ENCODE assay signal across 24 cellular contexts in the genomic region with DNA sequence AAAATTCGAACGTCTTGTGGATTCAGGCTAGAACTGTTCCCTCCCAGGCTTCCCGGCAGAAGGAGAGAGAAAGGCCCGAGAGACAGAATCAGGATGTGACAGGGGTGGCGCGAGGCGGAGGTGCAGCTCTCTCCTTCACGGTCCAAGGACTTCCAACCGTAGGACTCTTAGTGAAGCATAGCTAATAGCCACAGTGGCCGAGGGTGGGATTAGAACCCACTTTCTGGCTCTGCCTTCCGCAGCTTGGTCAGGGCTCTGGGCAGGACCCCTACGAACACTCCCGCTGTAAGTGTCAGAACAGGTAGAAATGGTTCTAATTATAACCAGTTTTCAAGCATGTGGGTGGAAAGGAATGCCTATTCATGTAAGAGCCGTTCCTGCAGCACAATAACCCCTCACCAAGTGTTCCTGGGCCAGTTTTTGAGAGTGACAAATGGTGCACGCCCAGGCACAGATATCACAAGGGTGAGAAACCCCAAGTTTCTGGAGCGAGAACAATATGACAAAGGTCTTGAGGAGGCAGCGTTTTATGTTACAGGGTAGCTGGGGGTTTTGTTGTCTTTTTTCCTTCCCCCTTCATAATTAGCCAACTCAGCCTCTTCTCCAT.
DNase-seq lines count a peak whose midpoint lies in the region; ATAC-seq and TF ChIP-seq lines count a peak whose summit lies in the region.
"Had no signal": no experiment of that assay in that cellular context is flagged by ENCODE, and none has a peak within 500 bp of the region (broad histone marks: within the 10 kb centered on the region; RNA-seq: fewer than 3 reads in every experiment).

No MANE protein-coding gene starts in this region.

- peaks cover 8% of the 10 kb centered on the region for H3K9me3 Mint-ChIP-seq in MCF 10A (ENCODE audit: unreplicated experiment)
- H3K9me3 Mint-ChIP-seq: stimulated activated naive CD8-positive, alpha-beta T cell treated with anti-CD3 and anti-CD28 coated beads, Interleukin-15, Interleukin-2, amounts not matched to agents 100 ng/mL and 50 ng/mL, for 24 hours had no signal

- POLR2A ChIA-PET in MCF 10A (lab: Yijun Ruan, JAX) = interaction anchor here (0.7 kb wide), 1 partner anchor 298 kb away, joined by 3 read pairs; no protein-coding TSS in a partner anchor

- H2BK5ac ChIP-seq in mesenchymal stem cell (ENCODE audit: low read depth, low read length, poor library complexity, severe bottlenecking) = peak overlapping the region; percentile 3

- peaks cover 53% of the 10 kb centered on the region for H3K27me3 Mint-ChIP-seq in MCF 10A (ENCODE audit: insufficient read depth, unreplicated experiment)

- no peak overlapping the region for H3K4ac ChIP-seq in mesenchymal stem cell (ENCODE audit: low read depth in 1 of 2, low read length in 2 of 2)

- no TSS peak for BruUV-seq in MCF 10A (replicated peaks; lab: Mats Ljungman, UMichigan)

- ATAC-seq in Right ventricle myocardium inferior = no peak
- no peak for ATAC-seq in left ventricle myocardium superior
- ATAC-seq: gastrocnemius medialis, PC-3, T-helper 17 cell, upper lobe of right lung had no signal

- H3K4me1 ChIP-seq in breast epithelium = peaks cover 0 to 13% of the 10 kb centered on the region in 2 donors
- H3K4me1 ChIP-seq in mesenchymal stem cell (ENCODE audit: control insufficient read depth, insufficient read depth, low read depth, low read length) = no peaks in the 10 kb centered on the region
- H3K4me1 ChIP-seq: gastrocnemius medialis, left ventricle myocardium inferior, pancreas, sigmoid colon, SJSA1, upper lobe of right lung had no signal

- no peak overlapping the region for H3K18ac ChIP-seq in mesenchymal stem cell (ENCODE audit: low read depth in 1 of 2, low read length in 2 of 2)

- no peak overlapping the region for H4K91ac ChIP-seq in mesenchymal stem cell (ENCODE audit: low read length)

- H3K36me3 Mint-ChIP-seq in MCF 10A (ENCODE audit: insufficient read depth, unreplicated experiment) = no peaks in the 10 kb centered on the region

- H3K9ac ChIP-seq in mesenchymal stem cell (ENCODE audit: low read length) = no peak overlapping the region

- H3K27ac ChIP-seq in breast epithelium (peak overlapping the region; percentile 75 to 78), mesenchymal stem cell (ENCODE audit: low read length, poor library complexity, severe bottlenecking) (no peak overlapping the region)
- H3K27ac ChIP-seq: C4-2B, gastrocnemius medialis, left ventricle myocardium inferior, pancreas, sigmoid colon, SJSA1, upper lobe of right lung had no signal

- no peak overlapping the region for H2BK12ac ChIP-seq in mesenchymal stem cell (ENCODE audit: low read length in 2 of 2)

- no peak for TF ChIP-seq POLR2A in breast epithelium (IDR thresholded peaks at IDR 0.05)

- TF ChIP-seq CTCF in breast epithelium (IDR thresholded peaks at IDR 0.05) (no peak), MCF 10A (IDR thresholded peaks at IDR 0.05; ENCODE audit: unreplicated experiment) (no peak)

- no peak overlapping the region for H3K14ac ChIP-seq in mesenchymal stem cell (ENCODE audit: low read length in 2 of 2)

- H3K36me3 ChIP-seq in breast epithelium = no peaks in the 10 kb centered on the region
- no peaks in the 10 kb centered on the region for H3K36me3 ChIP-seq in mesenchymal stem cell (ENCODE audit: control insufficient read depth in 1 of 2, insufficient read depth in 2 of 2, low read depth in 1 of 2, low read length in 2 of 2)
- H3K36me3 ChIP-seq: gastrocnemius medialis, left ventricle myocardium inferior, pancreas, sigmoid colon, SJSA1, upper lobe of right lung had no signal

- no peak overlapping the region for H3K27ac Mint-ChIP-seq in MCF 10A (ENCODE audit: low read depth, unreplicated experiment)
- H3K27ac Mint-ChIP-seq: stimulated activated naive CD8-positive, alpha-beta T cell treated with anti-CD3 and anti-CD28 coated beads, Interleukin-15, Interleukin-2, amounts not matched to agents 100 ng/mL and 50 ng/mL, for 24 hours; T-helper 17 cell had no signal

- WGBS in mesenchymal stem cell = 82% methylated on average over 14 of the region's 17 CpGs

- H3K4me3 Mint-ChIP-seq in MCF 10A (ENCODE audit: unreplicated experiment) = no peak overlapping the region
- H3K4me3 Mint-ChIP-seq: stimulated activated naive CD8-positive, alpha-beta T cell treated with anti-CD3 and anti-CD28 coated beads, Interleukin-15, Interleukin-2, amounts not matched to agents 100 ng/mL and 50 ng/mL, for 24 hours; T-helper 17 cell had no signal

- CTCF ChIA-PET in MCF 10A (lab: Yijun Ruan, JAX) = no interaction called here

- H2AK5ac ChIP-seq in mesenchymal stem cell (ENCODE audit: low read length, severe bottlenecking) = no peak overlapping the region

- no peak overlapping the region for H2AFZ ChIP-seq in mesenchymal stem cell (ENCODE audit: low read depth, low read length)

- H3K27me3 ChIP-seq in breast epithelium (no peaks in the 10 kb centered on the region), mesenchymal stem cell (ENCODE audit: control insufficient read depth in 1 of 2, insufficient read depth in 1 of 2, low read length in 2 of 2) (peaks cover 50 to 68% of the 10 kb centered on the region in 2 experiments)
- H3K27me3 ChIP-seq: pancreas, SJSA1 had no signal

- H4K8ac ChIP-seq in mesenchymal stem cell (ENCODE audit: low read length) = no peak overlapping the region

- intact Hi-C loops in breast epithelium (cut with DNase I; ENCODE audit: low total_unique reads) (no loop called here), MCF 10A (cut with micrococcal nuclease) (no loop called here), Right ventricle myocardium inferior (cut with DNase I) (no loop called here), left ventricle myocardium superior (cut with micrococcal nuclease) (no loop called here)

- DNase-seq in breast epithelium (ENCODE audit: low spot score in 2 of 2) (no peak), MCF 10A (ENCODE audit: unreplicated experiment) (no peak), NCI-H526 (lab: John Stamatoyannopoulos, UW) (peak; percentile 54 to 79), mesenchymal stem cell (no peak), medulla oblongata (ENCODE audit: extremely low spot score) (no peak), Right ventricle myocardium inferior (ENCODE audit: missing footprints) (no peak), left ventricle myocardium superior (no peak), NCI-H146 treated with DMSO at 0.1 percent for 48 hours (lab: John Stamatoyannopoulos, UW; ENCODE audit: unreplicated experiment) (no peak)
- DNase-seq: activated CD4-positive, alpha-beta T cell treated with anti-CD3 and anti-CD28 coated beads, Interleukin-2, amount 50 U/mL, for 1 hour; activated gamma-delta T cell; erythroblast; gastrocnemius medialis; left ventricle myocardium inferior; NCI-H1105 treated with DMSO at 0.1 percent for 48 hours; NCI-H2171 treated with DMSO at 0.1 percent for 48 hours; NCI-H774; pancreas; PC-3; sigmoid colon; T-helper 17 cell; upper lobe of right lung had no signal

- no peaks in the 10 kb centered on the region for H3K79me1 ChIP-seq in mesenchymal stem cell (replicated peaks; ENCODE audit: low read length, poor library complexity, severe bottlenecking)

- no peak overlapping the region for H2BK15ac ChIP-seq in mesenchymal stem cell (ENCODE audit: low read depth, poor library complexity, severe bottlenecking)

- no peaks in the 10 kb centered on the region for H3K4me1 Mint-ChIP-seq in MCF 10A (ENCODE audit: insufficient read depth, unreplicated experiment)

- H3K9me3 ChIP-seq in breast epithelium (no peaks in the 10 kb centered on the region), mesenchymal stem cell (ENCODE audit: control insufficient read depth, low read length) (no peaks in the 10 kb centered on the region)
- H3K9me3 ChIP-seq: gastrocnemius medialis, left ventricle myocardium inferior, pancreas, sigmoid colon, SJSA1, upper lobe of right lung had no signal

- H3K4me3 ChIP-seq in breast epithelium = peak overlapping the region in 1 of 3 donors; percentile 35
- H3K4me3 ChIP-seq in mesenchymal stem cell (ENCODE audit: insufficient read depth in 1 of 2, low read depth in 1 of 2, low read length in 2 of 2) = no peak overlapping the region
- H3K4me3 ChIP-seq: gastrocnemius medialis, left ventricle myocardium inferior, pancreas, sigmoid colon, SJSA1, upper lobe of right lung had no signal

- H3K23ac ChIP-seq in mesenchymal stem cell (ENCODE audit: low read length in 2 of 2) = no peak overlapping the region

- no peak overlapping the region for H2BK120ac ChIP-seq in mesenchymal stem cell (ENCODE audit: low read depth, low read length)

- no peak overlapping the region for H3K4me2 ChIP-seq in mesenchymal stem cell (ENCODE audit: low read length, poor library complexity, severe bottlenecking)

Comparison
In these comparisons a context has a peak if more than half of its experiments do, and no peak if none do; other contexts are left out.
1. DNase-seq: peak in NCI-H526 (2 of 2); none in breast epithelium (0 of 2), MCF 10A (single experiment), mesenchymal stem cell (single experiment), medulla oblongata (single experiment), Right ventricle myocardium inferior (single experiment), left ventricle myocardium superior (single experiment) and NCI-H146 treated with DMSO at 0.1 percent for 48 hours (single experiment).